ENCODE assay signal across 19 cellular contexts in genomic region chr12:44709166-44709565, GRCh38.
"Had no signal": no experiment of that assay in that cellular context is flagged by ENCODE, and none has a peak within 500 bp of the region (broad histone marks: within the 10 kb centered on the region; RNA-seq: fewer than 3 reads in every experiment).

No MANE protein-coding gene starts in this region.

- DNase-seq: activated CD4-positive, alpha-beta T cell treated with anti-CD3 and anti-CD28 coated beads, Interleukin-2, amount 50 U/mL, for 1 hour; activated CD4-positive, CD25-positive, alpha-beta regulatory T cell treated with anti-CD3 and anti-CD28 coated beads, Interleukin-2, amount 50 U/mL, for 72 hours; activated CD8-positive, alpha-beta T cell treated with anti-CD3 and anti-CD28 coated beads, Interleukin-2, amount 10 ng/mL, durations not matched to agents 7 days and 5 days; activated gamma-delta T cell treated with Interleukin-2 at 50 U/mL for 16 hours; adrenal gland; brain microvascular endothelial cell; central memory CD4-positive, alpha-beta T cell; dermis blood vessel endothelial cell; effector CD8-positive, alpha-beta T cell; naive thymus-derived CD4-positive, alpha-beta T cell; posterior cingulate gyrus; sigmoid colon; stimulated activated CD4-positive, alpha-beta T cell treated with anti-CD3 and anti-CD28 coated beads, Interleukin-15, amount 100 ng/mL, for 24 hours; stimulated activated CD8-positive, alpha-beta memory T cell treated with anti-CD3 and anti-CD28 coated beads, Interleukin-4, amount 100 ng/mL, for 48 hours; stimulated activated naive B cell treated with anti-CD40 and anti-IgM and Interleukin-4, amounts not matched to agents 10 μg/mL and 1 μg/mL and 100 μg/mL, for 72 hours; transverse colon; WERI-Rb-1 had no signal

- ATAC-seq: activated CD8-positive, alpha-beta T cell treated with anti-CD3 and anti-CD28 coated beads, Interleukin-2, amount 10 ng/mL, durations not matched to agents 7 days and 5 days; foreskin keratinocyte; left lobe of liver; naive thymus-derived CD4-positive, alpha-beta T cell; stimulated activated naive B cell treated with anti-CD40 and anti-IgM and Interleukin-4, amounts not matched to agents 10 μg/mL and 1 μg/mL and 100 μg/mL, for 72 hours had no signal
